In genomic region chr19:17202713-17203112, GRCh38 we compare ENCODE assay signal across 23 cellular contexts.
"Had no signal": no experiment of that assay in that cellular context is flagged by ENCODE, and none has a peak within 500 bp of the region (broad histone marks: within the 10 kb centered on the region; RNA-seq: fewer than 3 reads in every experiment).

No MANE protein-coding gene starts in this region.

- H3K27me3 Mint-ChIP-seq: activated CD8-positive, alpha-beta T cell treated with anti-CD3 and anti-CD28 coated beads for 36 hours; activated naive CD8-positive, alpha-beta T cell treated with anti-CD3 and anti-CD28 coated beads for 36 hours; T-cell had no signal

- H3K4me1 Mint-ChIP-seq: activated naive CD8-positive, alpha-beta T cell treated with anti-CD3 and anti-CD28 coated beads for 36 hours; T-cell had no signal

- H3K4me3 Mint-ChIP-seq: activated CD8-positive, alpha-beta T cell treated with anti-CD3 and anti-CD28 coated beads for 36 hours; activated naive CD4-positive, alpha-beta T cell treated with anti-CD3 and anti-CD28 coated beads for 36 hours; activated naive CD8-positive, alpha-beta T cell treated with anti-CD3 and anti-CD28 coated beads for 36 hours; activated T-helper 1 cell treated with anti-CD3 and anti-CD28 coated beads, Interleukin-12 subunit alpha, Interleukin-12 subunit beta, Interleukin-2, Interleukin-4 antibody, amounts not matched to agents 30 ng/mL and 10 ng/mL and 1 ng/mL, durations not matched to agents 14 hours and 24 hours and 36 hours; T-cell had no signal

- H3K27ac ChIP-seq: brain microvascular endothelial cell, cardiac muscle cell, SK-N-MC, WERI-Rb-1 had no signal

- H3K27me3 ChIP-seq: brain microvascular endothelial cell, cardiac muscle cell had no signal

- DNase-seq: activated CD4-positive, alpha-beta T cell treated with anti-CD3 and anti-CD28 coated beads for 4 hours; activated CD8-positive, alpha-beta memory T cell treated with anti-CD3 and anti-CD28 coated beads, Interleukin-2, amount 50 U/mL, for 4 hours; activated effector memory CD4-positive, alpha-beta T cell treated with Interleukin-2 at 50 U/mL for 16 hours; activated T-cell treated with anti-CD3 and anti-CD28 coated beads, Interleukin-2, amount 50 U/mL, for 1 hour; brain microvascular endothelial cell; MM.1S; NCI-H146; NCI-H187 treated with DMSO at 0.1 percent for 48 hours; NCI-H2081 treated with DMSO at 0.1 percent for 48 hours; NCI-H446; NCI-H524; NCI-H82; OCI-M1; RPMI8226; T1000; WERI-Rb-1 had no signal

- H3K9me3 Mint-ChIP-seq: activated CD8-positive, alpha-beta T cell treated with anti-CD3 and anti-CD28 coated beads for 36 hours; activated naive CD4-positive, alpha-beta T cell treated with anti-CD3 and anti-CD28 coated beads for 36 hours; activated naive CD8-positive, alpha-beta T cell treated with anti-CD3 and anti-CD28 coated beads for 36 hours; activated T-helper 1 cell treated with anti-CD3 and anti-CD28 coated beads, Interleukin-12 subunit alpha, Interleukin-12 subunit beta, Interleukin-2, Interleukin-4 antibody, amounts not matched to agents 30 ng/mL and 10 ng/mL and 1 ng/mL, durations not matched to agents 14 hours and 24 hours and 36 hours; T-cell had no signal

- H3K27ac Mint-ChIP-seq: activated CD8-positive, alpha-beta T cell treated with anti-CD3 and anti-CD28 coated beads for 36 hours; activated naive CD4-positive, alpha-beta T cell treated with anti-CD3 and anti-CD28 coated beads for 36 hours; activated T-helper 1 cell treated with anti-CD3 and anti-CD28 coated beads, Interleukin-12 subunit alpha, Interleukin-12 subunit beta, Interleukin-2, Interleukin-4 antibody, amounts not matched to agents 30 ng/mL and 10 ng/mL and 1 ng/mL, durations not matched to agents 14 hours and 24 hours and 36 hours had no signal

- H3K4me3 ChIP-seq: cardiac muscle cell, SK-N-MC had no signal
